8 cellular contexts compared by ENCODE assay signal in the genomic region with DNA sequence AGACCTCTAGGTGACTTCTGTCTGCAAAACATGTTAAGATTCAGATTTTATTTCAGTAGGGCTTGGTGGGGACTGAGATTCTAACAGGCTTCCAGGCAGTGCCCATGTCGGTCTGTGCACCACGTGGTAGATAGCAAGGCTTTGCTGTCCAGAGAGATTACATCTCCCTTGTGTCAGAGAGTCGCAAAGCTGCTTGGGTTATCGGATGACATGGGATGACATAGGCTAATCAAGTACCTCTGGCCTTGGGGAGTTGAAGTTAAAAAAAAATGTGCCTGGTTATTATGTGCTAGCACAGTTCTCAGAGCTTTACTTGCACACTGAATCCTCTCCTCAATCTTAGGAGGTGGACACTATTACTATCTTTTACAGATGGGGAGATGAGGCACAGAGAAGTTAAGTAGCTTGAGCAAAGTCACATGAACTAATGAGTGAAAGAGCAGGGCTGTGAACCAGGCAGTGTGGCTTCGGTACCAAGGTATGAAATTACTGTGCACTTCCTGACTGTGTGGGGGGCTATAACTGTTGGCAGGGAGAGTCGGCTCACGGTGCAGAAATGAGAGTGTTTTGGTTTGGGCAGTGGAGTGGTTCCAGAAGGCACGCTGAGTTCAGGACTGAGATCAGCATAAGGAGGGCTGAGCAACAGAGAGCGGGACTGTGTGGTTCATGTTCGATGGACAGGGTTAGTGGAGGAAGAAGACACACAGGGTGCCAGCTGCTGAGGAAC.
A peak's percentile ranks its signal among the peaks of the same experiment; 100 is the strongest.
DNase-seq lines count a peak whose midpoint lies in the region; ATAC-seq lines count a peak whose summit lies in the region.

No MANE protein-coding gene starts in this region.

- ATAC-seq in HG03135 (IDR thresholded peaks at IDR 0.05; ENCODE audit: unreplicated experiment): peak; percentile 84

- DNase-seq in DMS 273 (lab: John Stamatoyannopoulos, UW; ENCODE audit: unreplicated experiment): peak; percentile 56
- DNase-seq in GM19238 (ENCODE audit: insufficient read length, low spot score): peak; percentile 44
- DNase-seq in activated effector memory CD4-positive, alpha-beta T cell treated with Interleukin-2 at 50 U/mL for 16 hours: peak; percentile 6
- DNase-seq in stimulated activated CD8-positive, alpha-beta memory T cell treated with anti-CD3 and anti-CD28 coated beads, Interleukin-4, amount 100 ng/mL, for 24 hours (ENCODE audit: low read depth): peak; percentile 16
- no peak for DNase-seq in NCI-H2081 (lab: John Stamatoyannopoulos, UW)
- no peak for DNase-seq in NCI-H510A (lab: John Stamatoyannopoulos, UW)
- no peak for DNase-seq in amygdala (lab: John Stamatoyannopoulos, UW)

Comparison
In these comparisons a context has a peak if more than half of its experiments do, and no peak if none do; other contexts are left out.
1. DNase-seq: peak in DMS 273 (single experiment), GM19238 (single experiment), activated effector memory CD4-positive, alpha-beta T cell treated with Interleukin-2 at 50 U/mL for 16 hours (single experiment) and stimulated activated CD8-positive, alpha-beta memory T cell treated with anti-CD3 and anti-CD28 coated beads, Interleukin-4, amount 100 ng/mL, for 24 hours (single experiment); none in NCI-H2081 (0 of 2), NCI-H510A (single experiment) and amygdala (0 of 56).